ENCODE assay signal across 8 cellular contexts in the genomic region with DNA sequence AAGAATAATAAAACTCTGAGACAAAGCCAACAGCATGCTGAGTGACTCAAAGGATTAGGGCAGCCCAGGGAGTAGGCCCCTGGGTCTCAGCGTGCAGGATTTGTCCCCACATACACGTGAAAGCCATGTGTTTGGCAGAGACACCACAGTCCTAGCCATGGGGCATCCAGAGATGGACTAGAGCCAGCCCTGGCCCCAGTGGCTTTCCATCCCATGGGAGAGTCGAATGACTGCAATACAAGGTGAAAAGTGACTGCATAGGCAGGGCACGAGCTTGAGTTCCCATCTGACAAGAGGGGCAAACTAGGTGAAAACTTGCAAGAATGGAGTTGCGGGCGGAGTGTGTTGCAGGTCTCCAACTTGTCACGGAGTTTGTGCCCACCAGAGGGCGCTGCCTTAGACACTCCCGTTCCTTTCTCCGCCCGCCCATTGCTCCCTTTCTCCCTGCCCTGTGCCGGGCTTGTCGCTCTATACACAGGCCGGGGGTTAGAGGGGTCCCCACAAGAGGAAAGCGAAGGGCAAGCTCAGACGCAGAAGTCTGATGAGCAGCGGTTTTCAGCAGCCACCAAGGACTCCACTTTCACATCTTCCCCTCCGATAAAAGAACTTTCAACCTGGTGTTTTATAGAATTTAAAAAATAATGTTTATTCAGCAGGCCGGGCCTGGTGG. TPM values are rescaled to one million over a fixed set of nuclear protein-coding genes. Genes with fewer than 3 reads are reported as not detected.
DNase-seq lines count a peak whose midpoint lies in the region; ATAC-seq, FAIRE-seq and TF ChIP-seq lines count a peak whose summit lies in the region.

No MANE protein-coding gene starts in this region.

- H4K20me1 ChIP-seq in mammary epithelial cell (ENCODE audit: insufficient read depth, low read length), result no peaks in the 10 kb centered on the region

- no peaks in the 10 kb centered on the region for H3K9me3 ChIP-seq in WERI-Rb-1 (ENCODE audit: severe bottlenecking)
- H3K9me3 ChIP-seq in mammary epithelial cell (replicated peaks; ENCODE audit: insufficient read depth, low read length), result no peaks in the 10 kb centered on the region
- H3K9me3 ChIP-seq in kidney (ENCODE audit: control insufficient read depth in 1 of 2, low read length in 2 of 2), result no peaks in the 10 kb centered on the region

- no peak for FAIRE-seq in kidney (lab: Jason Lieb, UNC)

- intact Hi-C loops in mammary epithelial cell (cut with micrococcal nuclease) (loop anchor here (1.0 to 2.0 kb wide), 6 partner anchors 31 to 284 kb away; partner anchors contain the start of gene ACER3), kidney (cut with DNase I) (no loop called here)

- no peaks in the 10 kb centered on the region for H3K27me3 ChIP-seq in WERI-Rb-1 (ENCODE audit: insufficient read depth, low read depth, severe bottlenecking)
- H3K27me3 ChIP-seq in mammary epithelial cell (ENCODE audit: insufficient read depth, low read length), result no peaks in the 10 kb centered on the region

- no peak overlapping the region for H3K4me3 ChIP-seq in WERI-Rb-1 (ENCODE audit: low read depth, low read length)
- H3K4me3 ChIP-seq in mammary epithelial cell (replicated peaks in 1 of 3; ENCODE audit: insufficient read depth in 1 of 3, low read depth in 2 of 3, low read length in 3 of 3), result peak overlapping the region in 1 of 3 experiments; percentile 7
- no peak overlapping the region for H3K4me3 ChIP-seq in kidney (ENCODE audit: low read length in 2 of 2)

- BruUV-seq in mammary epithelial cell (replicated peaks; lab: Mats Ljungman, UMichigan), result no TSS peak

- H2AFZ ChIP-seq in mammary epithelial cell (ENCODE audit: low read depth, low read length), result peak overlapping the region; percentile 65

- DNase-seq in AG08396 (ENCODE audit: low spot score) (peak; percentile 85), GM20000 (ENCODE audit: low spot score) (peak; percentile 81), NCI-H2196 treated with DMSO at 0.1 percent for 48 hours (lab: John Stamatoyannopoulos, UW; ENCODE audit: unreplicated experiment) (peak; percentile 4), WERI-Rb-1 (peak; percentile 90), mammary epithelial cell (peak; percentile 46), kidney (peak; percentile 92)
- DNase-seq in stimulated activated CD4-positive, alpha-beta T cell treated with anti-CD3 and anti-CD28 coated beads, Interleukin-15, amount 100 ng/mL, for 48 hours (ENCODE audit: low read depth in 2 of 2), result peak; percentile 59 to 67

- 10% methylated on average over 13 of the region's 19 CpGs for WGBS in mammary epithelial cell (ENCODE audit: low coverage, missing lambda C conversion rate)

- H3K27ac ChIP-seq in WERI-Rb-1 (no peak overlapping the region), mammary epithelial cell (ENCODE audit: insufficient read depth, low read depth, low read length) (no peak overlapping the region), kidney (ENCODE audit: low read depth in 2 of 2, low read length in 2 of 2) (no peak overlapping the region)

- H3K9ac ChIP-seq in mammary epithelial cell (ENCODE audit: insufficient read depth, low read length) (no peak overlapping the region), kidney (ENCODE audit: low read length in 2 of 2) (peak overlapping the region in 1 of 2 donors; percentile 32)

- CTCF ChIA-PET in mammary epithelial cell (lab: Charles Lee; ENCODE audit: low non-redundant PET), result no interaction called here

- H3K4me1 ChIP-seq in mammary epithelial cell (ENCODE audit: insufficient read depth, low read length), result peaks cover 13% of the 10 kb centered on the region
- H3K4me1 ChIP-seq in kidney (ENCODE audit: control insufficient read depth in 1 of 2, insufficient read depth in 1 of 2, low read depth in 1 of 2, low read length in 2 of 2), result peaks cover 3 to 6% of the 10 kb centered on the region in 2 donors

- H3K4me2 ChIP-seq in mammary epithelial cell (ENCODE audit: insufficient read depth, low read depth, low read length), result peak overlapping the region; percentile 22

- H3K79me2 ChIP-seq in mammary epithelial cell (ENCODE audit: insufficient read depth, low read length), result no peaks in the 10 kb centered on the region

- in situ Hi-C loops in mammary epithelial cell (cut with MboI; ENCODE audit: low sequenced_read_pairs in 2 of 2), result no loop called here

- dilution Hi-C loops in mammary epithelial cell (cut with HindIII; ENCODE audit: low sequenced_read_pairs), result no loop called here

- ATAC-seq in HG02763 (IDR thresholded peaks at IDR 0.05; ENCODE audit: unreplicated experiment), result no peak

- H3K36me3 ChIP-seq in WERI-Rb-1 (no peaks in the 10 kb centered on the region), mammary epithelial cell (ENCODE audit: insufficient read depth, low read length) (no peaks in the 10 kb centered on the region), kidney (ENCODE audit: control insufficient read depth in 1 of 2, insufficient read depth in 2 of 2, low read length in 2 of 2) (no peaks in the 10 kb centered on the region)

- TF ChIP-seq CTCF in GM20000 (IDR thresholded peaks at IDR 0.05; ENCODE audit: extremely low read depth, missing control alignments), result peak; percentile 72
- TF ChIP-seq CTCF in WERI-Rb-1 (IDR thresholded peaks at IDR 0.05; ENCODE audit: low read depth, low read length), result peak; percentile 93
- TF ChIP-seq CTCF in mammary epithelial cell (conservative IDR thresholded peaks at IDR 0.05 in 1 of 2, IDR thresholded peaks at IDR 0.05 in 1 of 2; ENCODE audit: extremely low read depth in 1 of 2, insufficient read depth in 1 of 2, low read depth in 1 of 2, low read length in 2 of 2), result peak; percentile 73 to 77
- TF ChIP-seq CTCF in kidney (IDR thresholded peaks at IDR 0.05; ENCODE audit: borderline replicate concordance, extremely low read depth, insufficient read depth), result peak; percentile 80

RNA-seq across cellular contexts. Expression of gene TSKU, which starts 24.2 kb away (rescaled TPM):
- 10 to 100 TPM; 41.3 to 49.6 TPM for total RNA-seq in mammary epithelial cell
- polyA plus RNA-seq in mammary epithelial cell, result 51.9 TPM
- 57.2 TPM for polyA minus RNA-seq in mammary epithelial cell
- 27.3 TPM for total RNA-seq in kidney
- 41.0 TPM for polyA plus RNA-seq in kidney (ENCODE audit: insufficient read depth, low read depth, low replicate concordance)

RNA-seq across cellular contexts. Expression of gene ACER3, which starts 53.4 kb away (rescaled TPM):
- 10 to 100 TPM; 21.8 to 46.0 TPM for total RNA-seq in mammary epithelial cell
- polyA plus RNA-seq in mammary epithelial cell, result 30.3 TPM
- 27.9 TPM for polyA minus RNA-seq in mammary epithelial cell
- total RNA-seq in kidney, result 35.3 TPM
- polyA plus RNA-seq in kidney (ENCODE audit: insufficient read depth, low read depth, low replicate concordance), result 5.9 TPM

Comparison
In these comparisons a context has a peak if more than half of its experiments do, and no peak if none do; other contexts are left out.
1. DNase-seq: peak in every context shown above with its lines; median percentile 92 in kidney; 90 in WERI-Rb-1; 85 in AG08396; 81 in GM20000; 63 in stimulated activated CD4-positive, alpha-beta T cell treated with anti-CD3 and anti-CD28 coated beads, Interleukin-15, amount 100 ng/mL, for 48 hours; 46 in mammary epithelial cell; 4 in NCI-H2196 treated with DMSO at 0.1 percent for 48 hours.